In the genomic region with DNA sequence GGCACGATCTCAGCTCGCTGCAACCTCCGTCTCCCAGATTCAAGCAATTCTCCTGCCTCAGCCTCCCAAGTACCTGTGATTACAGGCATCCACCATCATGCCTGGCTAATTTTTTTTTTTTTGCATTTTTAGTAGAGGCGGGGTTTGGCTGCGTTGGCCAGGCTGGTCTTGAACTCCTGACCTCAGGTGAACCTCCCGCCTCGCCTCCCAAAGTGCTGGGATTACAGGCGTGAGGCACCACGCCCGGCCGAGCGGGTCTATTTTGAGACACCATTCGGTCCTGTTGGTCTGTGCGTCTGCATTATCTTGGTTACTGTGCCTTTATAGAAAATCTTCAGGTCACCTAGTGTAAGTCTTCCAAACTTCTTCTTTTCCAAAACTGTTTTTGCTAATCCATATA, we compare ENCODE assay signal across 21 cellular contexts.
"Had no signal": no experiment of that assay in that cellular context is flagged by ENCODE, and none has a peak within 500 bp of the region (broad histone marks: within the 10 kb centered on the region; RNA-seq: fewer than 3 reads in every experiment).

No MANE protein-coding gene starts in this region.

- H3K36me3 ChIP-seq: MG63, Peyer's patch had no signal

- H3K27ac ChIP-seq: PC-9, Peyer's patch had no signal

- H3K4me3 ChIP-seq: MG63, PC-9, Peyer's patch had no signal

- H3K4me1 ChIP-seq: Peyer's patch had no signal

- DNase-seq: KBM-7; MG63; NCI-H1092; NCI-H1105 treated with DMSO at 0.1 percent for 48 hours; NCI-H1417 treated with DMSO at 0.1 percent for 48 hours; NCI-H146; NCI-H1694 treated with DMSO at 0.1 percent for 48 hours; NCI-H1930; NCI-H2081; NCI-H2171; NCI-H226; NCI-H446; NCI-H510A; NCI-H524 treated with DMSO at 0.1 percent for 48 hours; NCI-H69; NCI-H774; NK-92 treated with Interleukin-12 subunit alpha and Interleukin-12 subunit beta, amount 100 ng/mL, for 24 hours; PC-9; Peyer's patch; SHP77; SK-N-SH had no signal

- H3K27me3 ChIP-seq: MG63, Peyer's patch had no signal

- H3K9me3 ChIP-seq: MG63, Peyer's patch had no signal
